Comparison of ENCODE assay signal across 39 cellular contexts in the genomic region with DNA sequence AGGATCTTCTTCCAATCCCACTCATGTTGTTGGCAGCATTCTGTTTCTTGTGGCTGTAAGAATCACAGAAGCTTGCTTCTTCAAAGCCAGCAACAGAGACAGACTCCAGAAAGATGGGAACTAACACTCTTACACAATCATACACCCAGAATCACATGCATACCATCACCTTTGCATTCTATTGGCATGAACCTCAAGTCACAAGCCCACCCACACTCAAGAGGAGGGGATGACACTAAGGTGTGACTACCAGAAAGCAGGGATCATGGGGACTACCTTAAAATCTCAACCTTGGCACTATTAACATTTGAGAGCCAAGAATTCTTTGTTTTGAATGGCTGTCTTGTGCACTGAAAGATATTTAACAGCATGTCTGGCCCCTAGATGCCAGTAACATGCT. TPM values are rescaled to one million over a fixed set of nuclear protein-coding genes. Genes with fewer than 3 reads are reported as not detected.
"Had no signal": no experiment of that assay in that cellular context is flagged by ENCODE, and none has a peak within 500 bp of the region (broad histone marks: within the 10 kb centered on the region; RNA-seq: fewer than 3 reads in every experiment).

No MANE protein-coding gene starts in this region.

- H3K9ac ChIP-seq: KMS-11 had no signal

- H3K4me2 ChIP-seq: KMS-11 had no signal

- H3K27ac ChIP-seq: KMS-11 had no signal

- H3K4me3 ChIP-seq: MG63 had no signal

- H3K9me3 ChIP-seq: MG63 had no signal

- H3K36me3 ChIP-seq: MG63 had no signal

- DNase-seq: Karpas-422, Kasumi-1, KBM-7, KG1, MG63, MM.1S, MV-4-11, NCI-H1048, NCI-H1092, NCI-H1092 treated with DMSO at 0.1 percent for 48 hours, NCI-H1105, NCI-H1105 treated with DMSO at 0.1 percent for 48 hours, NCI-H1417, NCI-H1417 treated with DMSO at 0.1 percent for 48 hours, NCI-H1436, NCI-H1436 treated with DMSO at 0.1 percent for 48 hours, NCI-H146, NCI-H1694, NCI-H1694 treated with DMSO at 0.1 percent for 48 hours, NCI-H187, NCI-H187 treated with DMSO at 0.1 percent for 48 hours, NCI-H1930, NCI-H2029, NCI-H2029 treated with DMSO at 0.1 percent for 48 hours, NCI-H2081, NCI-H2081 treated with DMSO at 0.1 percent for 48 hours, NCI-H2107, NCI-H2171, NCI-H2171 treated with DMSO at 0.1 percent for 48 hours, NCI-H2227 treated with DMSO at 0.1 percent for 48 hours, NCI-H226, NCI-H345, NCI-H446, NCI-H446 treated with DMSO at 0.1 percent for 48 hours had no signal

RNA-seq across cellular contexts. Expression of gene PANX3, which starts 13.6 kb away (rescaled TPM):
- total RNA-seq: LHCN-M2, M059J, MCF 10A, NCI-H460 had no signal

RNA-seq across cellular contexts. Expression of gene OR8A1, which starts 27.9 kb away (rescaled TPM):
- total RNA-seq: LHCN-M2, M059J, MCF 10A, NCI-H460 had no signal

RNA-seq across cellular contexts. Expression of gene OR8B12, which starts 54.2 kb away (rescaled TPM):
- total RNA-seq: LHCN-M2, M059J, MCF 10A, NCI-H460 had no signal
